In the genomic region with DNA sequence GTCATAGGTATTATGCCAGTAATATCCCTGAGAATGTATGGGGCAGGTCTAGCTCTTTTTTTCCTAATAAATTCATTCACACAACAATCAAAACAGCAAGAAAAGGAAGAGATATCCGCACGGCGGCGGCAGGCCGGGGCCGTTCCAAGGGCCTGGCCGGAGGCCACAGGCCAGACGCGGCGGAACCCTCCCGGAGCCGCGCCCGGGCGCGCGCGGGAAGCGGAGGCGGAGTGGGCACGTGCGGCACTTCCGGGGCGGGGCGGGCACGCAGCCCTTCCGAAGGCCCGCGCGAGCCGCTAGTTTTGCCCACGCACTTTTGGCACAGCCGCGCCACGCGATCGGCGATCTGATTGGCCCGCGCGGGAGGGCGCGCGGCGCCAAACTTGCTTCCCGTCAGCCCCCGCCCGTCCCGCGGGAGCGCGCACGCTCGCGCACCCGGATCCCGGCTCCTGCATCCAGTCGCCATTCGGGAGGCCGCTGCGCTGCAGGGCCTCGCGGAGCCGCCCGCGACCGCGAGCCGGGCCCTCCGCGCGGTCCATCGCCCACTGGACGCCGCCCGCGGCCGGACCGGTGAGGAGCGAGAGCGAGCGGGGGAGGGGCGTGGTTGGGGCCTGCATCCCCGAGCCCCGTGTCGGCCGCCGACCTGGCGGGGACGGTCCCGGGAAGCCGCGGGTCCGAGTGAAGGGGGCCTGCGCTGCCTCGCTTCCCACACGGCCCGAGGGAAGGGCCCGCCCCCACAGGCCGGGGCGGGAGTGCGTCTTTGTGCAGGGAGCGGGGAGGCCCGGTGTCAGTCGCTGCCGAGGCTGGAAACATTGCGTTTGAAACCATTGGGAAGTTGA, we compare ENCODE assay signal across 8 cellular contexts. TPM values are rescaled to one million over a fixed set of nuclear protein-coding genes. Genes with fewer than 3 reads are reported as not detected.
DNase-seq lines count a peak whose midpoint lies in the region; ATAC-seq and TF ChIP-seq lines count a peak whose summit lies in the region.

TSS of gene CHAMP1 (plus strand) at position 430 of the 839 bp plus-strand sequence. CDS start 9,340 bp downstream, outside the sequence.

- peak; percentile 84 for TF ChIP-seq POLR2A in ovary (IDR thresholded peaks at IDR 0.05)

- peak; percentile 91 for ATAC-seq in HG02759 (IDR thresholded peaks at IDR 0.05; ENCODE audit: unreplicated experiment)
- ATAC-seq in Right ventricle myocardium inferior = peak; percentile 96

- DNase-seq in NCI-H128 (lab: John Stamatoyannopoulos, UW; ENCODE audit: unreplicated experiment) = peak; percentile 81
- DNase-seq in SW 1271 (lab: John Stamatoyannopoulos, UW) = peak; percentile 36 to 65
- peak; percentile 81 for DNase-seq in activated naive CD8-positive, alpha-beta T cell treated with anti-CD3 and anti-CD28 coated beads, Interleukin-2, amount 50 U/mL, for 16 hours (ENCODE audit: low read depth, low spot score)
- DNase-seq in Right ventricle myocardium inferior (ENCODE audit: missing footprints) = peak; percentile 99
- peak; percentile 96 to 99 (median 96) for DNase-seq in ovary

- intact Hi-C loops in Right ventricle myocardium inferior (cut with DNase I) (loop anchor here (2.0 kb wide), 1 partner anchor 33 kb away; the partner anchor contains the start of gene UPF3A), ovary (cut with DNase I) (no loop called here)

- TF ChIP-seq CTCF in GM12875 (IDR thresholded peaks at IDR 0.05; ENCODE audit: borderline replicate concordance, insufficient read depth, low read depth, low read length) (no peak), ovary (IDR thresholded peaks at IDR 0.05) (peak in 2 of 3 donors; percentile 18 to 47)

- whole genome bisulfite sequencing in ovary, 3 donors = 0 to 1% (median 0%) methylated on average over 103 to 107 of the region's 107 CpGs
- WGBS in thymus = under 1% methylated on average over 107 of the region's 107 CpGs

- H3K27ac ChIP-seq in ovary = peak within 1 kb of the TSS; percentile 84 to 89
- H3K27ac ChIP-seq in thymus (ENCODE audit: low read depth) = peak within 1 kb of the TSS; percentile 97

- peak; percentile 54 for TF ChIP-seq EP300 in ovary (IDR thresholded peaks at IDR 0.05)

- peak within 1 kb of the TSS; percentile 80 for H3K4me3 ChIP-seq in GM12875 (ENCODE audit: low read depth, low read length)
- H3K4me3 ChIP-seq in ovary = peak within 1 kb of the TSS; percentile 91
- H3K4me3 ChIP-seq in thymus (ENCODE audit: low read length) = peak within 1 kb of the TSS; percentile 96

- H3K27me3 ChIP-seq in ovary (no peaks in the 10 kb centered on the region), thymus (ENCODE audit: control insufficient read depth, insufficient read depth) (no peaks in the 10 kb centered on the region)

- H3K9me3 ChIP-seq in ovary (no peaks in the 10 kb centered on the region), thymus (ENCODE audit: control insufficient read depth) (no peaks in the 10 kb centered on the region)

- H3K36me3 ChIP-seq in ovary = no peaks in the 10 kb centered on the region
- H3K36me3 ChIP-seq in thymus (ENCODE audit: control insufficient read depth, insufficient read depth) = no peaks in the 10 kb centered on the region

- H3K4me1 ChIP-seq in ovary (ENCODE audit: insufficient read depth) = peaks cover 10% of the 10 kb centered on the region
- peaks cover 12% of the 10 kb centered on the region for H3K4me1 ChIP-seq in thymus (ENCODE audit: control insufficient read depth, insufficient read depth, low read length)

RNA-seq across cellular contexts. Expression of gene CHAMP1, which starts in this region (rescaled TPM):
- total RNA-seq in Right ventricle myocardium inferior (7.7 TPM), ovary (10 to 100 TPM; 13.1 to 31.8 (median 17.9) TPM)
- polyA plus RNA-seq in ovary (10 to 100 TPM in 1 of 2 donors, 1 to 10 TPM in 1; 7.2 to 34.4 TPM), thymus (8.7 TPM)

Comparison
In these comparisons a context has a peak if more than half of its experiments do, and no peak if none do; other contexts are left out.
1. Peak in every context shown above with its lines: DNase-seq, ATAC-seq, H3K4me3 ChIP-seq and H3K27ac ChIP-seq.